In genomic region chr6:87705070-87705691, GRCh38 we compare ENCODE assay signal across 9 cellular contexts.
A peak's percentile ranks its signal among the peaks of the same experiment; 100 is the strongest.
DNase-seq lines count a peak whose midpoint lies in the region; ATAC-seq and TF ChIP-seq lines count a peak whose summit lies in the region.
"Had no signal": no experiment of that assay in that cellular context is flagged by ENCODE, and none has a peak within 500 bp of the region (broad histone marks: within the 10 kb centered on the region; RNA-seq: fewer than 3 reads in every experiment).

No MANE protein-coding gene starts in this region.

- H3K4me3 ChIP-seq in parathyroid adenoma (ENCODE audit: low read depth, low read length): no peak overlapping the region

- no peak overlapping the region for H3K27ac ChIP-seq in parathyroid adenoma
- H3K27ac ChIP-seq: 22Rv1 had no signal

- H3K9me3 ChIP-seq in parathyroid adenoma (ENCODE audit: control insufficient read depth, low read length): no peaks in the 10 kb centered on the region

- H2AFZ ChIP-seq in parathyroid adenoma: peak overlapping the region; percentile 50

- no peak overlapping the region for H3K4me2 ChIP-seq in parathyroid adenoma (ENCODE audit: low read length)

- TF ChIP-seq CTCF in parathyroid adenoma (IDR thresholded peaks at IDR 0.05): no peak

- peak; percentile 13 for DNase-seq in DMS53 (lab: John Stamatoyannopoulos, UW)
- DNase-seq in DMS53 treated with DMSO at 0.1 percent for 48 hours (lab: John Stamatoyannopoulos, UW; ENCODE audit: unreplicated experiment): no peak
- DNase-seq in OCI-M1 (lab: John Stamatoyannopoulos, UW): peak; percentile 39
- DNase-seq in Ammon's horn (ENCODE audit: low spot score): no peak
- no peak for DNase-seq in NCI-H2171 (lab: John Stamatoyannopoulos, UW)
- no peak for DNase-seq in cortex of kidney (lab: John Stamatoyannopoulos, UW)

- peak; percentile 40 for ATAC-seq in HG02571 (IDR thresholded peaks at IDR 0.05; ENCODE audit: unreplicated experiment)

- H3K36me3 ChIP-seq in parathyroid adenoma (ENCODE audit: control insufficient read depth, insufficient read depth, low read length): no peaks in the 10 kb centered on the region

- H3K9ac ChIP-seq in parathyroid adenoma: no peak overlapping the region

- no peaks in the 10 kb centered on the region for H3K4me1 ChIP-seq in parathyroid adenoma

- H3K79me2 ChIP-seq in parathyroid adenoma: peaks cover 8% of the 10 kb centered on the region

- no peaks in the 10 kb centered on the region for H3K27me3 ChIP-seq in parathyroid adenoma (ENCODE audit: control insufficient read depth, insufficient read depth, low read length)

Comparison
In these comparisons a context has a peak if more than half of its experiments do, and no peak if none do; other contexts are left out.
1. DNase-seq: peak in DMS53 (single experiment) and OCI-M1 (single experiment); none in DMS53 treated with DMSO at 0.1 percent for 48 hours (single experiment), Ammon's horn (single experiment), NCI-H2171 (single experiment) and cortex of kidney (single experiment).